1 cellular context compared by ENCODE assay signal in the genomic region with DNA sequence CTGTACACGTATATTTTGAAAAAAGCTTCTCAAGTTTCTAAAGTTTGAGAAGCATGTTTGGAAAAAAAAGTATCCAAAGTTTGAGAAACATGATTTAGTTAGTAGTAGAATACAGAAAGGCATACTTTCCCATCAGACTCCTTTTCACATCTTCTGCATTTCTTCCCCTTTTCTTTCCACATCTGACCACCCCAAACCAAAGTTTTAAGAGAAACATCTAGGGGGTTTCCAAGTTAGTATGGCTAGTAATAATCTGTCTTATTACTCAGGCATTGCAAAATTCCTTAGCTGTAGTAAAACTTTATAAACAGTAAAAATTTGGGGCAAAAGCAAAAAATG.
A peak's percentile ranks its signal among the peaks of the same experiment; 100 is the strongest.
TF ChIP-seq lines count a peak whose summit lies in the region.

No MANE protein-coding gene starts in this region.

TF ChIP-seq in HepG2, 621 proteins besides CTCF, POLR2A, EP300 and RAD21 (continued from another document):
- TF ChIP-seq, protein P1, sequence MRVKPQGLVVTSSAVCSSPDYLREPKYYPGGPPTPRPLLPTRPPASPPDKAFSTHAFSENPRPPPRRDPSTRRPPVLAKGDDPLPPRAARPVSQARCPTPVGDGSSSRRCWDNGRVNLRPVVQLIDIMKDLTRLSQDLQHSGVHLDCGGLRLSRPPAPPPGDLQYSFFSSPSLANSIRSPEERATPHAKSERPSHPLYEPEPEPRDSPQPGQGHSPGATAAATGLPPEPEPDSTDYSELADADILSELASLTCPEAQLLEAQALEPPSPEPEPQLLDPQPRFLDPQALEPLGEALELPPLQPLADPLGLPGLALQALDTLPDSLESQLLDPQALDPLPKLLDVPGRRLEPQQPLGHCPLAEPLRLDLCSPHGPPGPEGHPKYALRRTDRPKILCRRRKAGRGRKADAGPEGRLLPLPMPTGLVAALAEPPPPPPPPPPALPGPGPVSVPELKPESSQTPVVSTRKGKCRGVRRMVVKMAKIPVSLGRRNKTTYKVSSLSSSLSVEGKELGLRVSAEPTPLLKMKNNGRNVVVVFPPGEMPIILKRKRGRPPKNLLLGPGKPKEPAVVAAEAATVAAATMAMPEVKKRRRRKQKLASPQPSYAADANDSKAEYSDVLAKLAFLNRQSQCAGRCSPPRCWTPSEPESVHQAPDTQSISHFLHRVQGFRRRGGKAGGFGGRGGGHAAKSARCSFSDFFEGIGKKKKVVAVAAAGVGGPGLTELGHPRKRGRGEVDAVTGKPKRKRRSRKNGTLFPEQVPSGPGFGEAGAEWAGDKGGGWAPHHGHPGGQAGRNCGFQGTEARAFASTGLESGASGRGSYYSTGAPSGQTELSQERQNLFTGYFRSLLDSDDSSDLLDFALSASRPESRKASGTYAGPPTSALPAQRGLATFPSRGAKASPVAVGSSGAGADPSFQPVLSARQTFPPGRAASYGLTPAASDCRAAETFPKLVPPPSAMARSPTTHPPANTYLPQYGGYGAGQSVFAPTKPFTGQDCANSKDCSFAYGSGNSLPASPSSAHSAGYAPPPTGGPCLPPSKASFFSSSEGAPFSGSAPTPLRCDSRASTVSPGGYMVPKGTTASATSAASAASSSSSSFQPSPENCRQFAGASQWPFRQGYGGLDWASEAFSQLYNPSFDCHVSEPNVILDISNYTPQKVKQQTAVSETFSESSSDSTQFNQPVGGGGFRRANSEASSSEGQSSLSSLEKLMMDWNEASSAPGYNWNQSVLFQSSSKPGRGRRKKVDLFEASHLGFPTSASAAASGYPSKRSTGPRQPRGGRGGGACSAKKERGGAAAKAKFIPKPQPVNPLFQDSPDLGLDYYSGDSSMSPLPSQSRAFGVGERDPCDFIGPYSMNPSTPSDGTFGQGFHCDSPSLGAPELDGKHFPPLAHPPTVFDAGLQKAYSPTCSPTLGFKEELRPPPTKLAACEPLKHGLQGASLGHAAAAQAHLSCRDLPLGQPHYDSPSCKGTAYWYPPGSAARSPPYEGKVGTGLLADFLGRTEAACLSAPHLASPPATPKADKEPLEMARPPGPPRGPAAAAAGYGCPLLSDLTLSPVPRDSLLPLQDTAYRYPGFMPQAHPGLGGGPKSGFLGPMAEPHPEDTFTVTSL (CRISPR knock-in tag; IDR thresholded peaks at IDR 0.05; ENCODE audit: borderline replicate concordance): 0 out of 2 replicates have a peak, but pooled peaks have one; percentile 7
- no peak for TF ChIP-seq RFX1 (IDR thresholded peaks at IDR 0.05)
